7 cellular contexts compared by ENCODE assay signal in the genomic region with DNA sequence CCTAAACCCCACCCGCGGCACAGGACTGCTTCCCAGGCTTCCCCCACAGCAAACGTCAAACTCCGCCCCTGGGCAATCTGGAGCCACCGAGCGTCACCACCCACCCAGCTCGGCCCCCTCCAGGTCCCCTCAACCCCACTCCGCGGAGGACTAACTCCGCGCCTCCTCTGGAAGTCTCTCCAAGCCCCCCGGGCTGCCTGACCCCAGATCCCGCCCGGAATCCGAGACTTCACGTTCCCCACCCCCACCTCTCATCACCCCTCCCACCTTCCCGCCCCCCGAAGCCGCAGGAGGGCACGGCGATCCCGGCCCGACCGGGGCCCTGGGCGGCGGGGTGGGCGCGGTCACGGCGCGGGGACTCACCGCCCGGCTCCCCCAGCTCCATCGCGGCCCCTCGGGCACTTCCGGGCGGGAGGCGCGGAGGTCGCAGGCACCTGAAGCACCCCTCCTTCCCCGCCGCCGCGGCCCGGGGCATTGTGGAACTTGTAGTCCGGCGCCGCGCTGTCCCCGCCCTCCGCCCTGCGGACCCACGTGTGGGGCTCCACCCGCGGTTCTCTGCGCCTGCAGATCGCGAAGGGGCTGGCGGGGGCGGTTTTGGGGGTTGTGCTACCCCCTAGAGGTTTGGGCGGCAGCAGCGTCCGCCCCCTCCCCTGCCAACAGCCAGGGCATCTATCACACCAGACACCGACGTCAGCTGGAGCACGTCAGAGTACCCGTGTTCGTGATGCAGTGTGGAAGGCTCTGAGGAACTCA. TPM values are rescaled to one million over a fixed set of nuclear protein-coding genes. Genes with fewer than 3 reads are reported as not detected.
A peak's percentile ranks its signal among the peaks of the same experiment; 100 is the strongest.
DNase-seq lines count a peak whose midpoint lies in the region; ATAC-seq, FAIRE-seq and TF ChIP-seq lines count a peak whose summit lies in the region.

TSS of gene TMUB1 (minus strand) at position 423 of the 753 bp plus-strand sequence. CDS start 930 bp downstream, outside the sequence.

- no peak for FAIRE-seq in bronchial epithelial cell (lab: Jason Lieb, UNC)

- peak; percentile 58 for ATAC-seq in GM18502 (IDR thresholded peaks at IDR 0.05; ENCODE audit: poor library complexity, unreplicated experiment)
- peak; percentile 43 for ATAC-seq in HG02623 (IDR thresholded peaks at IDR 0.05; ENCODE audit: unreplicated experiment)

- H3K27me3 ChIP-seq in WERI-Rb-1 (ENCODE audit: insufficient read depth, low read depth, severe bottlenecking) = no peaks in the 10 kb centered on the region
- H3K27me3 ChIP-seq in bronchial epithelial cell (ENCODE audit: control insufficient read depth, insufficient read depth, low read length) = no peaks in the 10 kb centered on the region

- H3K36me3 ChIP-seq in WERI-Rb-1 (peaks cover 33% of the 10 kb centered on the region), bronchial epithelial cell (ENCODE audit: control insufficient read depth, insufficient read depth, low read length) (peaks cover 6% of the 10 kb centered on the region)

- H3K4me3 ChIP-seq in WERI-Rb-1 (ENCODE audit: low read depth, low read length) (peak within 1 kb of the TSS; percentile 49), bronchial epithelial cell (ENCODE audit: low read depth, low read length) (peak within 1 kb of the TSS; percentile 72)

- H3K9me3 ChIP-seq in WERI-Rb-1 (ENCODE audit: severe bottlenecking) = no peaks in the 10 kb centered on the region

- peak within 1 kb of the TSS; percentile 98 for H3K27ac ChIP-seq in WERI-Rb-1

- peak; percentile 72 to 84 (median 83) for DNase-seq in NCI-H1417 (lab: John Stamatoyannopoulos, UW)
- DNase-seq in WERI-Rb-1 = peak; percentile 79
- no peak for DNase-seq in bronchial epithelial cell (ENCODE audit: low read depth)
- peak; percentile 73 for DNase-seq in kidney tubule cell (ENCODE audit: low spot score)
- peak; percentile 75 to 77 for DNase-seq in stimulated activated CD4-positive, alpha-beta T cell treated with anti-CD3 and anti-CD28 coated beads, Interleukin-1b, Interleukin-23, amount 100 ng/mL, for 4 hours (ENCODE audit: low read depth in 2 of 2)

- no peak for TF ChIP-seq CTCF in WERI-Rb-1 (IDR thresholded peaks at IDR 0.05; ENCODE audit: low read depth, low read length)
- no peak for TF ChIP-seq CTCF in bronchial epithelial cell (IDR thresholded peaks at IDR 0.05; ENCODE audit: insufficient read depth, low read length, severe bottlenecking)

RNA-seq across cellular contexts. Expression of gene TMUB1, which starts in this region (rescaled TPM):
- total RNA-seq in bronchial epithelial cell = 9.0 and 11.6 TPM in 2 replicates
